ENCODE assay signal across 10 cellular contexts in the genomic region with DNA sequence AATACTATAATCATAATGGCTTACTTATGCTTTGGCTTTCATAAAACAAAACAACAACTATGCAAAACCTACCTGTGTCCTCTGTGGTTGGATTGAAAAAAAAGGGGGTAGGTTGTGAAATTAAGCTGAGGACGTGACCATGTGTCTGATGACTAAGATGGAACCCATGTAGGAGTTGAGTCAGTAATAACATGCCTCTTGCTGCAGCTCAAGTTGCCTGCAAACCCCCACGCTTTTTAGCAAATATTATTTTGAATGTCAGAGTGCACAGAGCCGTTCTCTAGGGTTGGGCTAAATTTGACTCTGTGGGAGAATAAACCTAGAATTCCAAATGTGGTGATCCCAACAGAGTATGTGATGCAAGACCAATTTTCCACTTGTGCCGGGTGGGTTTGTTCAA.
DNase-seq lines count a peak whose midpoint lies in the region; ATAC-seq and TF ChIP-seq lines count a peak whose summit lies in the region.
"Had no signal": no experiment of that assay in that cellular context is flagged by ENCODE, and none has a peak within 500 bp of the region (broad histone marks: within the 10 kb centered on the region; RNA-seq: fewer than 3 reads in every experiment).

No MANE protein-coding gene starts in this region.

- no peak for TF ChIP-seq POLR2A in thyroid gland (IDR thresholded peaks at IDR 0.05)

- no peak overlapping the region for H3K27ac ChIP-seq in thyroid gland
- H3K27ac ChIP-seq: neutrophil had no signal

- peaks cover 38% of the 10 kb centered on the region for H3K27me3 Mint-ChIP-seq in activated T-helper 1 cell treated with anti-CD3 and anti-CD28 coated beads, Interleukin-12 subunit alpha, Interleukin-12 subunit beta, Interleukin-2, Interleukin-4 antibody, amounts not matched to agents 30 ng/mL and 10 ng/mL and 1 ng/mL, durations not matched to agents 14 hours and 24 hours and 36 hours (ENCODE audit: insufficient read depth)

- H3K9me3 ChIP-seq in thyroid gland: no peaks in the 10 kb centered on the region
- H3K9me3 ChIP-seq: neutrophil had no signal

- H3K27ac Mint-ChIP-seq in activated T-helper 1 cell treated with anti-CD3 and anti-CD28 coated beads, Interleukin-12 subunit alpha, Interleukin-12 subunit beta, Interleukin-2, Interleukin-4 antibody, amounts not matched to agents 30 ng/mL and 10 ng/mL and 1 ng/mL, durations not matched to agents 14 hours and 24 hours and 36 hours: peak overlapping the region; percentile 24
- H3K27ac Mint-ChIP-seq: IgD-negative memory B cell had no signal

- ATAC-seq in HG03060 (IDR thresholded peaks at IDR 0.05; ENCODE audit: low read depth, unreplicated experiment) (peak; percentile 54), SK-N-SH treated with all-trans-retinoic acid at 6 μM for 48 hours (no peak)

- peaks cover 3% of the 10 kb centered on the region for H3K36me3 Mint-ChIP-seq in activated T-helper 1 cell treated with anti-CD3 and anti-CD28 coated beads, Interleukin-12 subunit alpha, Interleukin-12 subunit beta, Interleukin-2, Interleukin-4 antibody, amounts not matched to agents 30 ng/mL and 10 ng/mL and 1 ng/mL, durations not matched to agents 14 hours and 24 hours and 36 hours (ENCODE audit: low read depth)

- H3K4me1 ChIP-seq in thyroid gland: peaks cover 5 to 6% of the 10 kb centered on the region in 2 donors

- no peaks in the 10 kb centered on the region for H3K36me3 ChIP-seq in thyroid gland
- H3K36me3 ChIP-seq: neutrophil had no signal

- H3K9me3 Mint-ChIP-seq in activated T-helper 1 cell treated with anti-CD3 and anti-CD28 coated beads, Interleukin-12 subunit alpha, Interleukin-12 subunit beta, Interleukin-2, Interleukin-4 antibody, amounts not matched to agents 30 ng/mL and 10 ng/mL and 1 ng/mL, durations not matched to agents 14 hours and 24 hours and 36 hours: peaks cover 18% of the 10 kb centered on the region
- H3K9me3 Mint-ChIP-seq: IgD-negative memory B cell had no signal

- H3K4me3 ChIP-seq in thyroid gland (replicated peaks in 1 of 3): no peak overlapping the region

- H3K27me3 ChIP-seq in thyroid gland: no peaks in the 10 kb centered on the region
- H3K27me3 ChIP-seq: neutrophil had no signal

- peak overlapping the region; percentile 12 for H3K4me3 Mint-ChIP-seq in activated T-helper 1 cell treated with anti-CD3 and anti-CD28 coated beads, Interleukin-12 subunit alpha, Interleukin-12 subunit beta, Interleukin-2, Interleukin-4 antibody, amounts not matched to agents 30 ng/mL and 10 ng/mL and 1 ng/mL, durations not matched to agents 14 hours and 24 hours and 36 hours
- H3K4me3 Mint-ChIP-seq: IgD-negative memory B cell had no signal

- 80 to 92% methylated on average over 4 of the region's 4 CpGs for WGBS in thyroid gland, 2 donors

- TF ChIP-seq CTCF in thyroid gland (IDR thresholded peaks at IDR 0.05): no peak

- DNase-seq in stimulated activated CD4-positive, alpha-beta T cell treated with anti-CD3 and anti-CD28 coated beads, Interleukin-1b, Interleukin-23, amount 100 ng/mL, for 48 hours: peak; percentile 22
- no peak for DNase-seq in stimulated activated CD4-positive, alpha-beta T cell treated with anti-CD3 and anti-CD28 coated beads, Interleukin-2, amount 100 ng/mL, for 48 hours
- DNase-seq in activated T-helper 1 cell treated with anti-CD3 and anti-CD28 coated beads, Interleukin-12 subunit alpha, Interleukin-12 subunit beta, Interleukin-2, Interleukin-4 antibody, amounts not matched to agents 30 ng/mL and 10 ng/mL and 1 ng/mL, durations not matched to agents 14 hours and 24 hours and 36 hours (ENCODE audit: low spot score): no peak
- DNase-seq in thyroid gland (no peak), islet precursor cell (no peak), Kasumi-1 (lab: John Stamatoyannopoulos, UW) (no peak)

- H3K4me1 Mint-ChIP-seq in activated T-helper 1 cell treated with anti-CD3 and anti-CD28 coated beads, Interleukin-12 subunit alpha, Interleukin-12 subunit beta, Interleukin-2, Interleukin-4 antibody, amounts not matched to agents 30 ng/mL and 10 ng/mL and 1 ng/mL, durations not matched to agents 14 hours and 24 hours and 36 hours (ENCODE audit: low read depth): peaks cover 75% of the 10 kb centered on the region

- intact Hi-C loops in activated T-helper 1 cell treated with anti-CD3 and anti-CD28 coated beads, Interleukin-12 subunit alpha, Interleukin-12 subunit beta, Interleukin-2, Interleukin-4 antibody, amounts not matched to agents 30 ng/mL and 10 ng/mL and 1 ng/mL, durations not matched to agents 14 hours and 24 hours and 36 hours (cut with micrococcal nuclease): loop anchor here (1.0 kb wide), 6 partner anchors 10 to 142 kb away; no protein-coding TSS in a partner anchor
- intact Hi-C loops in thyroid gland (cut with DNase I): no loop called here

TF ChIP-seq in SK-N-SH treated with all-trans-retinoic acid at 6 μM for 48 hours, 23 proteins besides CTCF, POLR2A, EP300 and RAD21:
- TF ChIP-seq, protein P1, sequence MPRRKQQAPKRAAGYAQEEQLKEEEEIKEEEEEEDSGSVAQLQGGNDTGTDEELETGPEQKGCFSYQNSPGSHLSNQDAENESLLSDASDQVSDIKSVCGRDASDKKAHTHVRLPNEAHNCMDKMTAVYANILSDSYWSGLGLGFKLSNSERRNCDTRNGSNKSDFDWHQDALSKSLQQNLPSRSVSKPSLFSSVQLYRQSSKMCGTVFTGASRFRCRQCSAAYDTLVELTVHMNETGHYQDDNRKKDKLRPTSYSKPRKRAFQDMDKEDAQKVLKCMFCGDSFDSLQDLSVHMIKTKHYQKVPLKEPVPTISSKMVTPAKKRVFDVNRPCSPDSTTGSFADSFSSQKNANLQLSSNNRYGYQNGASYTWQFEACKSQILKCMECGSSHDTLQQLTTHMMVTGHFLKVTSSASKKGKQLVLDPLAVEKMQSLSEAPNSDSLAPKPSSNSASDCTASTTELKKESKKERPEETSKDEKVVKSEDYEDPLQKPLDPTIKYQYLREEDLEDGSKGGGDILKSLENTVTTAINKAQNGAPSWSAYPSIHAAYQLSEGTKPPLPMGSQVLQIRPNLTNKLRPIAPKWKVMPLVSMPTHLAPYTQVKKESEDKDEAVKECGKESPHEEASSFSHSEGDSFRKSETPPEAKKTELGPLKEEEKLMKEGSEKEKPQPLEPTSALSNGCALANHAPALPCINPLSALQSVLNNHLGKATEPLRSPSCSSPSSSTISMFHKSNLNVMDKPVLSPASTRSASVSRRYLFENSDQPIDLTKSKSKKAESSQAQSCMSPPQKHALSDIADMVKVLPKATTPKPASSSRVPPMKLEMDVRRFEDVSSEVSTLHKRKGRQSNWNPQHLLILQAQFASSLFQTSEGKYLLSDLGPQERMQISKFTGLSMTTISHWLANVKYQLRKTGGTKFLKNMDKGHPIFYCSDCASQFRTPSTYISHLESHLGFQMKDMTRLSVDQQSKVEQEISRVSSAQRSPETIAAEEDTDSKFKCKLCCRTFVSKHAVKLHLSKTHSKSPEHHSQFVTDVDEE (CRISPR knock-in tag; IDR thresholded peaks at IDR 0.05): no peak
- TF ChIP-seq ZNF70 (CRISPR knock-in tag; IDR thresholded peaks at IDR 0.05): no peak
